ENCODE assay signal across 8 cellular contexts in the genomic region with DNA sequence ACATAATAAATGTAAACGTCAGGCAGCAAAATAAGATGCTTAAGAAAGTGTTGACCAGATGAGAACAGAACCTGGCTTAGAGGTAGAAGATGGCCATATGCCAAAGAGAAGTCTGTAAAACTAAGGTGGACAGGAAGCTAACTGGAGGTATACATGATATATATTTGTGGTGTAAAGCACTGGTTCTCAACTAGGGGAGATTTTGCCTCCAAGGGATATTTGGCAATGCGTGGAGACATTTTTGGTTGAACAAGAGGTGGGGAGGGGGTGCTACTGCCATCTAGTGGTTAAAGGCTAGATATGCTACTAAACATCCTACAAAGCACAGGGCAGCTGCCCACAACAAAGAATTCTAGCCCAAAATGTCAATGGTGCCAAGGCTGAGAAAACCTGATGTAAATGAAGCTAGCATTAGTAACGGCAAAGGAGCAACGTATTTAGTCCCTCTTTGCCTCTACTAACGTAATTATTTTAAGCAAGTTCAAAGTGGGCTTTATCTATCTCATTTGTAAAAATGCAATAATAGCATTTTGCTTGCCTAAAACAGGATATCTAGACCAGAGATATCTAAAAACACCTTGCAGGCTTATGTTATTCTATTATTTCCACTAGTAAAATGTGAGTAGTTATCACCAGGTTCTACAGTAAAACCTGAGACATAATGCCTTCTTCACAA.
DNase-seq lines count a peak whose midpoint lies in the region; ATAC-seq, FAIRE-seq and TF ChIP-seq lines count a peak whose summit lies in the region.

No MANE protein-coding gene starts in this region.

- H3K4me3 ChIP-seq in WI38 (ENCODE audit: low read depth, low read length) (no peak overlapping the region), HepG2 (replicated peaks in 1 of 3; ENCODE audit: insufficient read depth in 1 of 3, low read depth in 2 of 3, low read length in 3 of 3) (no peak overlapping the region)

- CTCF ChIA-PET in HepG2 (lab: Yijun Ruan, JAX; ENCODE audit: low intra/inter-chr PET ratio, low total read pairs), result interaction anchor here (1.1 to 1.9 kb wide), 2 partner anchors 90 to 851 kb away, joined by 4 to 7 read pairs; no protein-coding TSS in a partner anchor

- peak; percentile 72 for ATAC-seq in HG02678 (IDR thresholded peaks at IDR 0.05; ENCODE audit: unreplicated experiment)
- peak; percentile 62 for ATAC-seq in central memory CD8-positive, alpha-beta T cell (replicated peaks; ENCODE audit: extremely low read depth, poor library complexity, severe bottlenecking)
- ATAC-seq in HepG2, result peak; percentile 86
- ATAC-seq in HG03521 (IDR thresholded peaks at IDR 0.05; ENCODE audit: unreplicated experiment), result no peak

- H3K27ac Mint-ChIP-seq in central memory CD8-positive, alpha-beta T cell (ENCODE audit: low read depth), result no peak overlapping the region

- no peaks in the 10 kb centered on the region for H3K79me2 ChIP-seq in HepG2 (ENCODE audit: insufficient read depth, low read length)

- WGBS in HepG2 (ENCODE audit: low lambda C conversion rate), result 42% methylated on average over 5 of the region's 5 CpGs

- H3K9ac ChIP-seq in HepG2 (ENCODE audit: insufficient read depth, low read depth, low read length), result no peak overlapping the region

- H3K36me3 Mint-ChIP-seq in central memory CD8-positive, alpha-beta T cell (ENCODE audit: insufficient read depth), result peaks cover 2% of the 10 kb centered on the region

- POLR2A ChIA-PET in HepG2 (lab: Yijun Ruan, JAX), result no interaction called here

- no peaks in the 10 kb centered on the region for H3K4me1 ChIP-seq in HepG2 (ENCODE audit: insufficient read depth, low read length)

- no peak overlapping the region for H2AFZ ChIP-seq in HepG2 (ENCODE audit: low read length)

- TF ChIP-seq EP300 in HepG2 (IDR thresholded peaks at IDR 0.05; ENCODE audit: low read depth in 2 of 2, low read length in 2 of 2) (no peak), HepG2 (CRISPR knock-in tag; IDR thresholded peaks at IDR 0.05; ENCODE audit: borderline replicate concordance) (no peak)

- H3K4me2 ChIP-seq in HepG2 (ENCODE audit: low read depth, low read length), result no peak overlapping the region

- H3K9me3 ChIP-seq in HepG2 (ENCODE audit: low read length), result no peaks in the 10 kb centered on the region

- TF ChIP-seq CTCF in WI38 (IDR thresholded peaks at IDR 0.05; ENCODE audit: low read depth, low read length) (peak; percentile 81), HepG2 (CRISPR knock-in tag; IDR thresholded peaks at IDR 0.05) (peak; percentile 81)

- peaks cover 6% of the 10 kb centered on the region for H3K4me1 Mint-ChIP-seq in central memory CD8-positive, alpha-beta T cell

- H4K20me1 ChIP-seq in HepG2 (ENCODE audit: insufficient read depth, low read length), result no peaks in the 10 kb centered on the region

- no peak for TF ChIP-seq POLR2A in HepG2 (IDR thresholded peaks at IDR 0.05; ENCODE audit: insufficient read depth in 1 of 2, low read depth in 2 of 2, low read length in 2 of 2)

- H3K9me3 Mint-ChIP-seq in central memory CD8-positive, alpha-beta T cell, result no peaks in the 10 kb centered on the region

- peak; percentile 82 for FAIRE-seq in HepG2 (lab: Jason Lieb, UNC)

- H3K27me3 ChIP-seq in HepG2 (ENCODE audit: control insufficient read depth in 1 of 2, insufficient read depth in 2 of 2, low read length in 2 of 2), result no peaks in the 10 kb centered on the region

- no peaks in the 10 kb centered on the region for H3K36me3 ChIP-seq in HepG2 (replicated peaks in 1 of 2; ENCODE audit: control insufficient read depth in 1 of 2, insufficient read depth in 2 of 2, low read length in 2 of 2)

- peak; percentile 76 for TF ChIP-seq RAD21 in HepG2 (CRISPR knock-in tag; IDR thresholded peaks at IDR 0.05)

- H3K4me3 Mint-ChIP-seq in central memory CD8-positive, alpha-beta T cell, result no peak overlapping the region

- no peak overlapping the region for H3K27ac ChIP-seq in HepG2 (ENCODE audit: extremely low read length, insufficient read depth, low read length)

- BruUV-seq in HepG2 (replicated peaks; lab: Mats Ljungman, UMichigan), result no TSS peak

- intact Hi-C loops in HepG2 (cut with micrococcal nuclease; ENCODE audit: unreplicated experiment), result loop anchor here (2.0 to 10.0 kb wide), 2 partner anchors 90 to 846 kb away; no protein-coding TSS in a partner anchor

- in situ Hi-C loops in HepG2 (cut with HindIII; ENCODE audit: extremely low pct_ligation_motif_present, low pct_unique_long_range_greater_than_20kb), result no loop called here

- no peaks in the 10 kb centered on the region for H3K27me3 Mint-ChIP-seq in central memory CD8-positive, alpha-beta T cell

- peak; percentile 75 for DNase-seq in EH (ENCODE audit: low read depth)
- DNase-seq in NCI-H2227 (lab: John Stamatoyannopoulos, UW; ENCODE audit: unreplicated experiment), result peak; percentile 60
- DNase-seq in central memory CD8-positive, alpha-beta T cell (ENCODE audit: low spot score in 2 of 2), result peak; percentile 22 to 43
- peak; percentile 60 for DNase-seq in HepG2 (ENCODE audit: low spot score)
- peak; percentile 26 for DNase-seq in stimulated activated CD8-positive, alpha-beta memory T cell treated with anti-CD3 and anti-CD28 coated beads, Interleukin-12 subunit alpha, Interleukin-12 subunit beta, amount 100 ng/mL, for 1 hour (ENCODE audit: low read depth)

TF ChIP-seq in HepG2, 621 proteins besides CTCF, POLR2A, EP300 and RAD21 (continues in another document):
- no peak for TF ChIP-seq ZNF530 (CRISPR knock-in tag; IDR thresholded peaks at IDR 0.05; ENCODE audit: low read depth)
- no peak for TF ChIP-seq FOXJ3 (CRISPR knock-in tag; IDR thresholded peaks at IDR 0.05; ENCODE audit: borderline replicate concordance)
- TF ChIP-seq, protein P1, sequence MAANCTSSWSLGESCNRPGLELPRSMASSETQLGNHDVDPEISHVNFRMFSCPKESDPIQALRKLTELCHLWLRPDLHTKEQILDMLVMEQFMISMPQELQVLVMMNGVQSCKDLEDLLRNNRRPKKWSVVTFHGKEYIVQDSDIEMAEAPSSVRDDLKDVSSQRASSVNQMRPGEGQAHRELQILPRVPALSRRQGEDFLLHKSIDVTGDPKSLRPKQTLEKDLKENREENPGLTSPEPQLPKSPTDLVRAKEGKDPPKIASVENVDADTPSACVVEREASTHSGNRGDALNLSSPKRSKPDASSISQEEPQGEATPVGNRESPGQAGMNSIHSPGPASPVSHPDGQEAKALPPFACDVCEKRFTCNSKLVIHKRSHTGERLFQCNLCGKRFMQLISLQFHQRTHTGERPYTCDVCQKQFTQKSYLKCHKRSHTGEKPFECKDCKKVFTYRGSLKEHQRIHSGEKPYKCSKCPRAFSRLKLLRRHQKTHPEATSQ (CRISPR knock-in tag; IDR thresholded peaks at IDR 0.05; ENCODE audit: borderline replicate concordance), result 0 out of 2 replicates have a peak, but pooled peaks have one; percentile 36
- peak; percentile 77 for TF ChIP-seq STAG1 (CRISPR knock-in tag; IDR thresholded peaks at IDR 0.05)
- TF ChIP-seq, protein P2, sequence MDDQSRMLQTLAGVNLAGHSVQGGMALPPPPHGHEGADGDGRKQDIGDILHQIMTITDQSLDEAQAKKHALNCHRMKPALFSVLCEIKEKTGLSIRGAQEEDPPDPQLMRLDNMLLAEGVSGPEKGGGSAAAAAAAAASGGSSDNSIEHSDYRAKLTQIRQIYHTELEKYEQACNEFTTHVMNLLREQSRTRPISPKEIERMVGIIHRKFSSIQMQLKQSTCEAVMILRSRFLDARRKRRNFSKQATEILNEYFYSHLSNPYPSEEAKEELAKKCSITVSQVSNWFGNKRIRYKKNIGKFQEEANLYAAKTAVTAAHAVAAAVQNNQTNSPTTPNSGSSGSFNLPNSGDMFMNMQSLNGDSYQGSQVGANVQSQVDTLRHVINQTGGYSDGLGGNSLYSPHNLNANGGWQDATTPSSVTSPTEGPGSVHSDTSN (CRISPR knock-in tag; IDR thresholded peaks at IDR 0.05; ENCODE audit: borderline replicate concordance), result no peak
- 0 out of 2 replicates have a peak, but pooled peaks have one; percentile 25 for TF ChIP-seq FOXK1 (CRISPR knock-in tag; IDR thresholded peaks at IDR 0.05; ENCODE audit: borderline replicate concordance, low read depth)
- TF ChIP-seq, protein P3, sequence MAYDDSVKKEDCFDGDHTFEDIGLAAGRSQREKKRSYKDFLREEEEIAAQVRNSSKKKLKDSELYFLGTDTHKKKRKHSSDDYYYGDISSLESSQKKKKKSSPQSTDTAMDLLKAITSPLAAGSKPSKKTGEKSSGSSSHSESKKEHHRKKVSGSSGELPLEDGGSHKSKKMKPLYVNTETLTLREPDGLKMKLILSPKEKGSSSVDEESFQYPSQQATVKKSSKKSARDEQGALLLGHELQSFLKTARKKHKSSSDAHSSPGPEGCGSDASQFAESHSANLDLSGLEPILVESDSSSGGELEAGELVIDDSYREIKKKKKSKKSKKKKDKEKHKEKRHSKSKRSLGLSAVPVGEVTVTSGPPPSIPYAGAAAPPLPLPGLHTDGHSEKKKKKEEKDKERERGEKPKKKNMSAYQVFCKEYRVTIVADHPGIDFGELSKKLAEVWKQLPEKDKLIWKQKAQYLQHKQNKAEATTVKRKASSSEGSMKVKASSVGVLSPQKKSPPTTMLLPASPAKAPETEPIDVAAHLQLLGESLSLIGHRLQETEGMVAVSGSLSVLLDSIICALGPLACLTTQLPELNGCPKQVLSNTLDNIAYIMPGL (CRISPR knock-in tag; IDR thresholded peaks at IDR 0.05; ENCODE audit: borderline replicate concordance in 1 of 2, low read depth in 1 of 2), result 0 out of 4 replicates have a peak, but pooled peaks of 1 of the 2 experiments have one; percentile 19
- no peak for TF ChIP-seq CBFB (CRISPR knock-in tag; IDR thresholded peaks at IDR 0.05)
- TF ChIP-seq FIP1L1 (IDR thresholded peaks at IDR 0.05; ENCODE audit: borderline replicate concordance, insufficient read depth, low read depth, low read length), result no peak
- TF ChIP-seq HNRNPH1 (optimal IDR thresholded peaks at IDR 0.05; ENCODE audit: low read depth, low read length), result no peak
- TF ChIP-seq ZNF557 (CRISPR knock-in tag; IDR thresholded peaks at IDR 0.05), result no peak
- no peak for TF ChIP-seq ZNF260 (CRISPR knock-in tag; IDR thresholded peaks at IDR 0.05; ENCODE audit: borderline replicate concordance, low read depth)
- TF ChIP-seq, protein P4, sequence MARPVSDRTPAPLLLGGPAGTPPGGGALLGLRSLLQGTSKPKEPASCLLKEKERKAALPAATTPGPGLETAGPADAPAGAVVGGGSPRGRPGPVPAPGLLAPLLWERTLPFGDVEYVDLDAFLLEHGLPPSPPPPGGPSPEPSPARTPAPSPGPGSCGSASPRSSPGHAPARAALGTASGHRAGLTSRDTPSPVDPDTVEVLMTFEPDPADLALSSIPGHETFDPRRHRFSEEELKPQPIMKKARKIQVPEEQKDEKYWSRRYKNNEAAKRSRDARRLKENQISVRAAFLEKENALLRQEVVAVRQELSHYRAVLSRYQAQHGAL (CRISPR knock-in tag; IDR thresholded peaks at IDR 0.05; ENCODE audit: not compliant biosample characterization), result no peak
- no peak for TF ChIP-seq ZFYVE20 (CRISPR knock-in tag; IDR thresholded peaks at IDR 0.05; ENCODE audit: borderline replicate concordance, low read depth)
- no peak for TF ChIP-seq TCF12 (IDR thresholded peaks at IDR 0.05)
- no peak for TF ChIP-seq TCF12 (CRISPR knock-in tag; IDR thresholded peaks at IDR 0.05)
- TF ChIP-seq GABPA (IDR thresholded peaks at IDR 0.05; ENCODE audit: low read depth, low read length), result no peak
- TF ChIP-seq GABPA (CRISPR knock-in tag; IDR thresholded peaks at IDR 0.05; ENCODE audit: low read depth), result no peak
